ENCODE assay signal across 3 cellular contexts in the genomic region with DNA sequence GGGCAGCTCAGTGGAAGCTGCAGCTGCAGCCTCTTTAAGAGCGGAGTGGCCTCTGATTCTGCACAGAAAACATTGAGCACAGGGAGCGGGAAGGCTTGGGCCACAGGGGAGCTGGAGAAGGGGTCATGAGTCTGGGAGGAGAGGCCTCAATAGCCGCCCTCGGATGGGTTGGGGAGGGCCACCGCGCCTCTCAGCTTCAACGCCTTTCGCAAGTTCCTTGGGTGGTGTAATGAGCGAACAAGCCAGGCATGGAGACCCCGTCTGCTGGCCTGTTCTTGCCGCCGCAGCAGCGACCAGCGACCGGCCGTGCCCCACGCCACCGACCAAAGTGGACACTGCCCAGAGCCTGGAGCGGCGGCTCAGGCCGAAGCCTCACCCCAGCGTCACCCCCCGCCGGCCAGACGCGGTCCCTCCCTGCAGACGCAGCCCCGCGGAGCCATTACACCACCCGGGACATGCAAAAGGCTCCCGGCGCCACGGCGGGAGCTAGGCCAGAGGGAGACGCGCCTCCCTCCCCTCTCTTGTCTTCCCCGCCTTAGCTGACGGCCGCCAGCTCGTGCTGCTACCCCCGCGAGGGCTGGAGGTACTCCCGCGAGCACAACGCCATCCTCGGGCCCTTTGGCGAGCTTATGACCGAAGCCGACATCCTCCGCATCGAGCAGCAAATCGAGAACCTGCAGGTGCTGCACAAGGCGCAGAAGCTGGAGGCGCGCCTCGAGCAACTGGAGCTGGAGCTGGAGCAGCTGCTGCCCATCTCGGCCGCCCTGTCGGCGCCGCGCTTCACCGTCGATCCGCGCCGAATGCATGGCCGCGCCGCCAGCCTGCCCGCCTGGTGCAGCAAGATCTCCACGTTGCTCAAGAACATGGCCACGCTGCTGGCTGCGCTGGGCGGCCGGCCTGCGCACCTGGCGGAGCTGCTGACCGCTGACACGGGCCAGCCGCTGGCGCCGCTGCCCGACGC. TPM values are rescaled to one million over a fixed set of nuclear protein-coding genes. Genes with fewer than 3 reads are reported as not detected.
"Had no signal": no experiment of that assay in that cellular context is flagged by ENCODE, and none has a peak within 500 bp of the region (broad histone marks: within the 10 kb centered on the region; RNA-seq: fewer than 3 reads in every experiment).

No MANE protein-coding gene starts in this region.

RNA-seq across cellular contexts. Expression of a gene that starts 34.5 kb away (rescaled TPM):
- total RNA-seq: esophagus muscularis mucosa, tibial nerve had no signal
- polyA plus RNA-seq: ovary had no signal
